In genomic region chr13:48624016-48624415, GRCh38 we compare ENCODE assay signal across 15 cellular contexts. TPM values are rescaled to one million over a fixed set of nuclear protein-coding genes. Genes with fewer than 3 reads are reported as not detected.
DNase-seq lines count a peak whose midpoint lies in the region; ATAC-seq and TF ChIP-seq lines count a peak whose summit lies in the region.
"Had no signal": no experiment of that assay in that cellular context is flagged by ENCODE, and none has a peak within 500 bp of the region (broad histone marks: within the 10 kb centered on the region; RNA-seq: fewer than 3 reads in every experiment).

No MANE protein-coding gene starts in this region.

- H3K4me1 ChIP-seq in right atrium auricular region: peaks cover 0 to 31% of the 10 kb centered on the region in 2 donors
- H3K4me1 ChIP-seq in esophagus muscularis mucosa: peaks cover 0 to 8% (median 0%) of the 10 kb centered on the region in 4 donors
- H3K4me1 ChIP-seq in testis: peaks cover 23% of the 10 kb centered on the region
- H3K4me1 ChIP-seq: A549 had no signal

- H3K4me3 ChIP-seq in right atrium auricular region (no peak overlapping the region), HL-60 (replicated peaks; ENCODE audit: insufficient read depth, low read length) (no peak overlapping the region), esophagus muscularis mucosa (no peak overlapping the region), testis (no peak overlapping the region)
- H3K4me3 ChIP-seq: A549, GM23338 had no signal

- H3K27ac ChIP-seq in right atrium auricular region (peak overlapping the region; percentile 71 to 79), HL-60 (replicated peaks) (peak overlapping the region; percentile 85), esophagus muscularis mucosa (replicated peaks in 1 of 4) (no peak overlapping the region), testis (peak overlapping the region; percentile 31 to 76)
- H3K27ac ChIP-seq: A549 had no signal

- 83% methylated on average over 4 of the region's 4 CpGs for WGBS in esophagus muscularis mucosa
- 90 to 97% methylated on average over 4 of the region's 4 CpGs for WGBS in testis, 2 donors

- DNase-seq in right atrium auricular region (ENCODE audit: low spot score) (no peak), Right ventricle myocardium superior (no peak), HL-60 (ENCODE audit: low read depth in 1 of 2, low spot score in 1 of 2) (no peak), esophagus muscularis mucosa (ENCODE audit: extremely low spot score) (peak; percentile 26), testis (no peak), foreskin melanocyte (no peak), RPMI8226 (no peak)
- no peak for DNase-seq in activated CD8-positive, alpha-beta memory T cell treated with anti-CD3 and anti-CD28 coated beads, Interleukin-2, amount 50 U/mL, for 48 hours
- DNase-seq: Caco-2; CD8-positive, alpha-beta memory T cell; H7 had no signal

- no peak for TF ChIP-seq EP300 in esophagus muscularis mucosa (IDR thresholded peaks at IDR 0.05)

- H3K9me3 ChIP-seq in right atrium auricular region (peaks cover 0 to 10% of the 10 kb centered on the region in 2 donors), esophagus muscularis mucosa (peaks cover 0 to 13% (median 4%) of the 10 kb centered on the region in 4 donors), testis (no peaks in the 10 kb centered on the region)

- no peak for ATAC-seq in Right ventricle myocardium superior (ENCODE audit: poor library complexity)
- ATAC-seq: A549, GM23338 had no signal

- TF ChIP-seq POLR2A in esophagus muscularis mucosa (IDR thresholded peaks at IDR 0.05; ENCODE audit: low read depth) (no peak), testis (IDR thresholded peaks at IDR 0.05) (no peak)

- no peaks in the 10 kb centered on the region for H3K36me3 ChIP-seq in right atrium auricular region
- no peaks in the 10 kb centered on the region for H3K36me3 ChIP-seq in esophagus muscularis mucosa
- no peaks in the 10 kb centered on the region for H3K36me3 ChIP-seq in testis (ENCODE audit: low read depth, missing control alignments)

- no peak for TF ChIP-seq CTCF in right atrium auricular region (IDR thresholded peaks at IDR 0.05)
- TF ChIP-seq CTCF in HL-60 (IDR thresholded peaks at IDR 0.05; ENCODE audit: insufficient read depth, low read length): no peak
- TF ChIP-seq CTCF in esophagus muscularis mucosa (IDR thresholded peaks at IDR 0.05): no peak
- no peak for TF ChIP-seq CTCF in testis (IDR thresholded peaks at IDR 0.05)

- H3K27me3 ChIP-seq in right atrium auricular region (no peaks in the 10 kb centered on the region), HL-60 (ENCODE audit: insufficient read depth, poor library complexity, severe bottlenecking) (no peaks in the 10 kb centered on the region), esophagus muscularis mucosa (no peaks in the 10 kb centered on the region), testis (no peaks in the 10 kb centered on the region)

- intact Hi-C loops in Right ventricle myocardium superior (cut with DNase I) (no loop called here), esophagus muscularis mucosa (cut with DNase I) (no loop called here), testis (cut with DNase I; ENCODE audit: low total_unique reads) (no loop called here)

RNA-seq across cellular contexts. Expression of gene CYSLTR2, which starts 29.7 kb away (rescaled TPM):
- total RNA-seq in right atrium auricular region (1 to 10 TPM; 4.1 to 6.3 TPM), Right ventricle myocardium superior (9.3 TPM), esophagus muscularis mucosa (1 to 10 TPM in 3 of 4 donors, under 1 TPM in 1; 0.83 to 4.2 (median 1.2) TPM), testis (under 1 TPM; 0.31 to 0.62 TPM)
- 0.76 TPM for polyA plus RNA-seq in testis (ENCODE audit: insufficient read depth, low read depth, low replicate concordance)
- total RNA-seq: Caco-2, GM23338, H7 had no signal
- polyA plus RNA-seq: A549, AG04450, BJ, GM23338 had no signal

Comparison
In these comparisons a context has a peak if more than half of its experiments do, and no peak if none do; other contexts are left out.
1. H3K27ac ChIP-seq: peak in right atrium auricular region (2 of 2), HL-60 (single experiment) and testis (2 of 2); none in esophagus muscularis mucosa (0 of 4).